25 cellular contexts compared by ENCODE assay signal in genomic region chr17:80017226-80018010, GRCh38. TPM values are rescaled to one million over a fixed set of nuclear protein-coding genes. Genes with fewer than 3 reads are reported as not detected.
"Had no signal": no experiment of that assay in that cellular context is flagged by ENCODE, and none has a peak within 500 bp of the region (broad histone marks: within the 10 kb centered on the region; RNA-seq: fewer than 3 reads in every experiment).

No MANE protein-coding gene starts in this region.

- H3K27ac Mint-ChIP-seq: activated B cell treated with CpG ODN at 0.5 μM for 24 hours; activated CD4-positive, alpha-beta memory T cell treated with anti-CD3 and anti-CD28 coated beads, Interleukin-2, amount 10 ng/mL, durations not matched to agents 7 days and 5 days; activated naive CD4-positive, alpha-beta T cell treated with anti-CD3 and anti-CD28 coated beads for 36 hours; activated naive CD8-positive, alpha-beta T cell treated with anti-CD3 and anti-CD28 coated beads, Interleukin-2, amount 10 ng/mL, durations not matched to agents 7 days and 5 days; activated T-helper 17 cell treated with anti-CD3 and anti-CD28 coated beads, Interleukin-2, amount 50 U/mL, for 72 hours; T-helper 1 cell treated with Interleukin-12 subunit alpha and Interleukin-12 subunit beta and Interleukin-4 antibody, amounts not matched to agents 30 μg/mL and 1 μg/mL, for 36 hours had no signal

- DNase-seq: activated B cell treated with CpG ODN at 0.5 μM for 24 hours; activated CD4-positive, alpha-beta memory T cell treated with anti-CD3 and anti-CD28 coated beads, Interleukin-2, amount 10 ng/mL, durations not matched to agents 7 days and 5 days; activated CD4-positive, alpha-beta T cell treated with anti-CD3 and anti-CD28 coated beads for 1 hour; activated CD4-positive, alpha-beta T cell treated with anti-CD3 and anti-CD28 coated beads, Interleukin-2, amount 50 U/mL, for 1 hour; activated gamma-delta T cell; activated naive CD4-positive, alpha-beta T cell treated with anti-CD3 and anti-CD28 coated beads for 36 hours; activated naive CD8-positive, alpha-beta T cell treated with anti-CD3 and anti-CD28 coated beads, Interleukin-2, amount 10 ng/mL, durations not matched to agents 7 days and 5 days; activated T-cell treated with anti-CD3 and anti-CD28 coated beads for 4 hours; activated T-cell treated with anti-CD3 and anti-CD28 coated beads, Interleukin-2, amount 50 U/mL, for 48 hours; adrenal gland; anterior cingulate cortex; KG1; NCI-H1048; NCI-H1930; NCI-H2107; NCI-H2171 treated with DMSO at 0.1 percent for 48 hours; NCI-H226; NCI-H526; NCI-H82; SJCRH30; T-helper 9 cell had no signal

- H3K27me3 Mint-ChIP-seq: activated B cell treated with CpG ODN at 0.5 μM for 24 hours; activated CD4-positive, alpha-beta memory T cell treated with anti-CD3 and anti-CD28 coated beads, Interleukin-2, amount 10 ng/mL, durations not matched to agents 7 days and 5 days; activated naive CD8-positive, alpha-beta T cell treated with anti-CD3 and anti-CD28 coated beads, Interleukin-2, amount 10 ng/mL, durations not matched to agents 7 days and 5 days; activated T-helper 17 cell treated with anti-CD3 and anti-CD28 coated beads, Interleukin-2, amount 50 U/mL, for 72 hours had no signal

- H3K4me1 Mint-ChIP-seq: activated CD4-positive, alpha-beta memory T cell treated with anti-CD3 and anti-CD28 coated beads, Interleukin-2, amount 10 ng/mL, durations not matched to agents 7 days and 5 days; activated naive CD8-positive, alpha-beta T cell treated with anti-CD3 and anti-CD28 coated beads, Interleukin-2, amount 10 ng/mL, durations not matched to agents 7 days and 5 days; activated T-helper 17 cell treated with anti-CD3 and anti-CD28 coated beads, Interleukin-2, amount 50 U/mL, for 72 hours had no signal

- H3K36me3 Mint-ChIP-seq: activated naive CD8-positive, alpha-beta T cell treated with anti-CD3 and anti-CD28 coated beads, Interleukin-2, amount 10 ng/mL, durations not matched to agents 7 days and 5 days had no signal

- H3K4me3 Mint-ChIP-seq: activated B cell treated with CpG ODN at 0.5 μM for 24 hours; activated CD4-positive, alpha-beta memory T cell treated with anti-CD3 and anti-CD28 coated beads, Interleukin-2, amount 10 ng/mL, durations not matched to agents 7 days and 5 days; activated naive CD4-positive, alpha-beta T cell treated with anti-CD3 and anti-CD28 coated beads for 36 hours; activated naive CD8-positive, alpha-beta T cell treated with anti-CD3 and anti-CD28 coated beads, Interleukin-2, amount 10 ng/mL, durations not matched to agents 7 days and 5 days; activated T-helper 17 cell treated with anti-CD3 and anti-CD28 coated beads, Interleukin-2, amount 50 U/mL, for 72 hours; T-helper 1 cell treated with Interleukin-12 subunit alpha and Interleukin-12 subunit beta and Interleukin-4 antibody, amounts not matched to agents 30 μg/mL and 1 μg/mL, for 36 hours had no signal

- ATAC-seq: activated T-helper 17 cell treated with anti-CD3 and anti-CD28 coated beads, Interleukin-2, amount 50 U/mL, for 72 hours; Right ventricle myocardium inferior had no signal

- H3K9me3 Mint-ChIP-seq: activated CD4-positive, alpha-beta memory T cell treated with anti-CD3 and anti-CD28 coated beads, Interleukin-2, amount 10 ng/mL, durations not matched to agents 7 days and 5 days; activated naive CD4-positive, alpha-beta T cell treated with anti-CD3 and anti-CD28 coated beads for 36 hours; activated naive CD8-positive, alpha-beta T cell treated with anti-CD3 and anti-CD28 coated beads, Interleukin-2, amount 10 ng/mL, durations not matched to agents 7 days and 5 days; activated T-helper 17 cell treated with anti-CD3 and anti-CD28 coated beads, Interleukin-2, amount 50 U/mL, for 72 hours; T-helper 1 cell treated with Interleukin-12 subunit alpha and Interleukin-12 subunit beta and Interleukin-4 antibody, amounts not matched to agents 30 μg/mL and 1 μg/mL, for 36 hours had no signal

RNA-seq across cellular contexts. Expression of gene CCDC40, which starts 19.0 kb away (rescaled TPM):
- total RNA-seq: activated CD4-positive, alpha-beta memory T cell treated with anti-CD3 and anti-CD28 coated beads, Interleukin-2, amount 10 ng/mL, durations not matched to agents 7 days and 5 days; OCI-LY7 had no signal
